ENCODE assay signal across 9 cellular contexts in genomic region chr6:25869840-25870239, GRCh38. TPM values are rescaled to one million over a fixed set of nuclear protein-coding genes. Genes with fewer than 3 reads are reported as not detected.
"Had no signal": no experiment of that assay in that cellular context is flagged by ENCODE, and none has a peak within 500 bp of the region (broad histone marks: within the 10 kb centered on the region; RNA-seq: fewer than 3 reads in every experiment).

No MANE protein-coding gene starts in this region.

- H3K4me3 ChIP-seq: GM23338 had no signal

- ATAC-seq: GM23338 had no signal

- H3K4me2 ChIP-seq: GM23338 had no signal

- H3K27ac Mint-ChIP-seq: GM23338, H9, IgD-negative memory B cell had no signal

- H3K27ac ChIP-seq: HL-60 had no signal

- H3K4me1 Mint-ChIP-seq: GM23338, H9 had no signal

- H2AFZ ChIP-seq: GM23338 had no signal

- FAIRE-seq: H1, H54 had no signal

- H3K36me3 Mint-ChIP-seq: IgD-negative memory B cell had no signal

- H3K4me3 Mint-ChIP-seq: GM23338, H9, IgD-negative memory B cell had no signal

- DNase-seq: H9, HCEC 1CT, KG1 had no signal

RNA-seq across cellular contexts. Expression of gene SLC17A3, which starts 4.2 kb away (rescaled TPM):
- total RNA-seq: GM23338, H1, H9, HT1080 had no signal
- polyA plus RNA-seq: GM23338, H1, IgD-negative memory B cell had no signal

RNA-seq across cellular contexts. Expression of gene SLC17A1, which starts 38.0 kb away (rescaled TPM):
- total RNA-seq: GM23338, H1, H9, HT1080 had no signal
- polyA plus RNA-seq: GM23338, H1, IgD-negative memory B cell had no signal
